1 cellular context compared by ENCODE assay signal in the genomic region with DNA sequence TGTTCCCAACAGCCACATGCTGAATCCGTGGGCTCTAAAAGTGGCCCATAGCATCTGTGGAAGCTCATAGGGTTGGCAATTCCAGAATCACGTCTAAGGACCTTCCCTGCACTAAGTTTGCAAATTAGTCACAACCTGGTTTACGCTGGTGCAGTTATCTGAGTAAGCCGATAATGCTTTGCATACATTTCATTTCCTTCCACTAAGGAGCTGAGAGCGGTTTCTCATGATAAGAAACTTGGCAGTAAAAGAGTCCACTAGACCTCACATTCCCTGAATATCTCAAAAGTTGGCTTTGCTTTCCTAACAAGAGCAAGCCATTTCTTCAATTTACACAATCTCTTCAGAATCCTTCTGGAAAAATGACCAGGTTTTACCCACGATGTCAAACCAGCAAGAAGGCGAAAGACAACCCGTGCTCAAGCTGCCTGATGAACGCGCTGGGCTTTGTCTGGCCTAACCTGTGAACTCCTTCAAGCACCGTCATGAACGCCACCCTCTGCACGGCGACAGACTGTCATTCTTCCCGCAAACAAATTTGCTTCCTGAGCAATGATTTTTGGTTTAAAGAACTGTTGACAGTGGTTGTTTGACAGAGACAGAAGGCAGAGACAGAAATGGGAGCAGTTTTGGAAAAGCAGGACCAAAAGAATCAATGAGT.
TF ChIP-seq lines count a peak whose summit lies in the region.

No MANE protein-coding gene starts in this region.

TF ChIP-seq in IMR-90, 13 proteins besides CTCF, POLR2A, EP300 and RAD21 (continued from another document):
- TF ChIP-seq, protein P1, sequence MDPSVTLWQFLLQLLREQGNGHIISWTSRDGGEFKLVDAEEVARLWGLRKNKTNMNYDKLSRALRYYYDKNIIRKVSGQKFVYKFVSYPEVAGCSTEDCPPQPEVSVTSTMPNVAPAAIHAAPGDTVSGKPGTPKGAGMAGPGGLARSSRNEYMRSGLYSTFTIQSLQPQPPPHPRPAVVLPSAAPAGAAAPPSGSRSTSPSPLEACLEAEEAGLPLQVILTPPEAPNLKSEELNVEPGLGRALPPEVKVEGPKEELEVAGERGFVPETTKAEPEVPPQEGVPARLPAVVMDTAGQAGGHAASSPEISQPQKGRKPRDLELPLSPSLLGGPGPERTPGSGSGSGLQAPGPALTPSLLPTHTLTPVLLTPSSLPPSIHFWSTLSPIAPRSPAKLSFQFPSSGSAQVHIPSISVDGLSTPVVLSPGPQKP (IDR thresholded peaks at IDR 0.05; ENCODE audit: borderline replicate concordance, low read depth, low read length): no peak
- TF ChIP-seq RFX5 (IDR thresholded peaks at IDR 0.05; ENCODE audit: low read depth, low read length): no peak
